ENCODE assay signal across 9 cellular contexts in the genomic region with DNA sequence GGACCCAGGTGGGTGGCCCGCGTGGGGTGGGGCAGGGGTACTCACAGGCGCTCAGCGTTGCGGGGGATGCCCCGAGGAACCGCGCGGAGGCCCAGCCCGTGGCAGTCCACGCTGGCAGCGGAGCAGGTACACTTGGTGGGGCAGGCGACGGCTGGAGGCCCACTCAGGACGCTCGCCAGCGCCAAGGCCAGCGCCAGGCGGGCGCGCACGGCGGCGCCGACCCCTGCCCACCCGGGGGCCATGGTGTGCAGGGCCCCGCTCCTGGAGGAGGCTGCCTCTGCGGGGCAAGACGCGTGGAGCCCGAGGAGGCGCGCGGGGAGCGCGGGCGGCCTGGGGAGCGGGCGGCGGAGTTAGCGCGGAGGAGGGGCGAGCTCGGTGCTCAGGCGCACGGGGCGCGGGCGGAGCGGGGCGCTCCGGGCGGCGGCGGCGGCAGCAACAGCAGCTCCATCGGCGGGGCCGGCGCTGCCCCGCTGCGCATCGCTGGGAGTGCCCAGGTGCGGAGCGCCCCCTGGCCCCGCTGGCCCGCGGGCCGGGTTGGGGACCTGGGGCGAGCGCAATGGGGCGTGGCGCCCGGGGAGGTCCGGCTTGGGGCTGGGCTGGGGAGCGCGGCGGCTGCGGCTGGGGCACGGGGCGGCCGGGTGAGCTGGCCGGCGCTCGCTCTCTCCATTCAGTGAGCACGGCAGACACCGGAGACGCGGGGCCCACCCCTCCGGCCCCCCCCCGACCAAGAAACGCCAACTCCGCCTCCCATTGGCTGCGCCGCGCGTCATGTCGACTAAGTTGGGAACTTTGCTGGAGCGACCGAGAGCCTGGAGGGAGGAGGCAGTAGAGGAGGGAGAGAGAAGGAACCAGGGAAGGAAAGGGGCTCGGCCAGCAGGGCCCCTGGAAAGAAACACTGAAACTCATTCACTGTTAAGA. TPM values are rescaled to one million over a fixed set of nuclear protein-coding genes. Genes with fewer than 3 reads are reported as not detected.
A peak's percentile ranks its signal among the peaks of the same experiment; 100 is the strongest.
DNase-seq lines count a peak whose midpoint lies in the region; ATAC-seq and TF ChIP-seq lines count a peak whose summit lies in the region.
"Had no signal": no experiment of that assay in that cellular context is flagged by ENCODE, and none has a peak within 500 bp of the region (broad histone marks: within the 10 kb centered on the region; RNA-seq: fewer than 3 reads in every experiment).

Gene SLIT3 (minus strand): TSS at position 672 of the 918 bp plus-strand sequence. CDS start 430 bp downstream, at position 242.

- peaks cover 8% of the 10 kb centered on the region for H4K20me1 ChIP-seq in osteoblast (ENCODE audit: insufficient read depth, low read length)

- no peak for TF ChIP-seq POLR2A in Peyer's patch (IDR thresholded peaks at IDR 0.05)

- H3K4me2 ChIP-seq in osteoblast (ENCODE audit: insufficient read depth, low read length) = peak within 1 kb of the TSS; percentile 85

- H3K27me3 ChIP-seq in Peyer's patch (no peaks in the 10 kb centered on the region), osteoblast (ENCODE audit: insufficient read depth, low read length) (peaks cover 13% of the 10 kb centered on the region)

- no peak for ATAC-seq in GM21528 (IDR thresholded peaks at IDR 0.05; ENCODE audit: low FRiP score, unreplicated experiment)

- peak within 1 kb of the TSS; percentile 72 for H2AFZ ChIP-seq in osteoblast (ENCODE audit: low read length)

- peaks cover 0 to 4% (median 0%) of the 10 kb centered on the region in 4 donors for H3K4me1 ChIP-seq in Peyer's patch
- peaks cover 53% of the 10 kb centered on the region for H3K4me1 ChIP-seq in osteoblast (ENCODE audit: insufficient read depth, low read length)

- DNase-seq in DMS114 treated with DMSO at 0.1 percent for 48 hours (lab: John Stamatoyannopoulos, UW; ENCODE audit: unreplicated experiment) (peak; percentile 81), Peyer's patch (peak in 1 of 3 donors; percentile 56), fibroblast of the conjunctiva (ENCODE audit: low read depth) (peak; percentile 78), osteoblast (ENCODE audit: insufficient read length, low spot score, missing footprints) (peak; percentile 97), SIG-M5 (lab: John Stamatoyannopoulos, UW) (no peak), SKM-1 (lab: John Stamatoyannopoulos, UW; ENCODE audit: unreplicated experiment) (no peak)
- no peak for DNase-seq in NK-92 treated with Interleukin-12 subunit alpha and Interleukin-12 subunit beta, amount 100 ng/mL, for 24 hours (lab: John Stamatoyannopoulos, UW)

- peak within 1 kb of the TSS; percentile 12 to 48 (median 35) for H3K4me3 ChIP-seq in Peyer's patch
- peak within 1 kb of the TSS; percentile 75 for H3K4me3 ChIP-seq in osteoblast (ENCODE audit: insufficient read depth, low read length)

- H3K9me3 ChIP-seq in Peyer's patch = no peaks in the 10 kb centered on the region
- H3K9me3 ChIP-seq in osteoblast (ENCODE audit: low read depth, low read length) = no peaks in the 10 kb centered on the region

- H3K79me2 ChIP-seq in osteoblast (ENCODE audit: insufficient read depth, low read length) = no peaks in the 10 kb centered on the region

- H3K27ac ChIP-seq in Peyer's patch = peak within 1 kb of the TSS in 3 of 4 donors; percentile 49 to 65 (median 59)
- peak within 1 kb of the TSS; percentile 34 for H3K27ac ChIP-seq in osteoblast (ENCODE audit: low read depth, low read length)

- TF ChIP-seq CTCF in Peyer's patch (IDR thresholded peaks at IDR 0.05) (no peak), osteoblast (IDR thresholded peaks at IDR 0.05; ENCODE audit: extremely low read depth, low read depth, low read length) (no peak)

- H3K36me3 ChIP-seq in Peyer's patch = no peaks in the 10 kb centered on the region
- no peaks in the 10 kb centered on the region for H3K36me3 ChIP-seq in osteoblast (ENCODE audit: insufficient read depth, low read length)

RNA-seq across cellular contexts. Expression of gene SLIT3, which starts in this region (rescaled TPM):
- 10 to 100 TPM in 2 of 4 donors, 1 to 10 TPM in 2; 6.8 to 23.1 (median 13.3) TPM for total RNA-seq in Peyer's patch
- total RNA-seq in osteoblast = 37.6 and 38.3 TPM in 2 replicates
- total RNA-seq: dermis microvascular lymphatic vessel endothelial cell had no signal

Comparison
In these comparisons a context has a peak if more than half of its experiments do, and no peak if none do; other contexts are left out.
1. DNase-seq: peak in DMS114 treated with DMSO at 0.1 percent for 48 hours (single experiment), fibroblast of the conjunctiva (single experiment) and osteoblast (single experiment); none in SIG-M5 (single experiment), SKM-1 (single experiment) and NK-92 treated with Interleukin-12 subunit alpha and Interleukin-12 subunit beta, amount 100 ng/mL, for 24 hours (single experiment).